In genomic region chrX:68681443-68681941, GRCh38 we compare ENCODE assay signal across 13 cellular contexts. TPM values are rescaled to one million over a fixed set of nuclear protein-coding genes. Genes with fewer than 3 reads are reported as not detected.
A peak's percentile ranks its signal among the peaks of the same experiment; 100 is the strongest.
DNase-seq lines count a peak whose midpoint lies in the region; ATAC-seq and TF ChIP-seq lines count a peak whose summit lies in the region.
"Had no signal": no experiment of that assay in that cellular context is flagged by ENCODE, and none has a peak within 500 bp of the region (broad histone marks: within the 10 kb centered on the region; RNA-seq: fewer than 3 reads in every experiment).

No MANE protein-coding gene starts in this region.

- no peak for TF ChIP-seq CTCF in HFFc6 (IDR thresholded peaks at IDR 0.05)

- ATAC-seq in activated T-helper 17 cell treated with anti-CD3 and anti-CD28 coated beads, Interleukin-2, amount 50 U/mL, for 72 hours (replicated peaks) = peak; percentile 64
- ATAC-seq in GM21825 (IDR thresholded peaks at IDR 0.05; ENCODE audit: unreplicated experiment) (no peak), HG03108 (IDR thresholded peaks at IDR 0.05; ENCODE audit: unreplicated experiment) (no peak)

- peaks cover 21% of the 10 kb centered on the region for H3K4me1 Mint-ChIP-seq in HFFc6 (ENCODE audit: low read depth)
- peaks cover 6% of the 10 kb centered on the region for H3K4me1 Mint-ChIP-seq in activated T-helper 17 cell treated with anti-CD3 and anti-CD28 coated beads, Interleukin-2, amount 50 U/mL, for 72 hours

- no peak overlapping the region for H3K27ac Mint-ChIP-seq in HFFc6
- no peak overlapping the region for H3K27ac Mint-ChIP-seq in activated T-helper 17 cell treated with anti-CD3 and anti-CD28 coated beads, Interleukin-2, amount 50 U/mL, for 72 hours
- H3K27ac Mint-ChIP-seq: mesothelial cell of epicardium; progenitor cell of endocrine pancreas; T-helper 2 cell treated with Interferon-gamma antibody and Interleukin-4, amounts not matched to agents 5 μg/mL and 100 μg/mL, for 36 hours had no signal

- no peaks in the 10 kb centered on the region for H3K9me3 Mint-ChIP-seq in HFFc6
- H3K9me3 Mint-ChIP-seq in activated T-helper 17 cell treated with anti-CD3 and anti-CD28 coated beads, Interleukin-2, amount 50 U/mL, for 72 hours = no peaks in the 10 kb centered on the region
- H3K9me3 Mint-ChIP-seq: T-helper 2 cell treated with Interferon-gamma antibody and Interleukin-4, amounts not matched to agents 5 μg/mL and 100 μg/mL, for 36 hours had no signal

- H3K27me3 Mint-ChIP-seq in HFFc6 (ENCODE audit: insufficient read depth) = no peaks in the 10 kb centered on the region; the same call in 1 of the 2 replicates
- peaks cover 5% of the 10 kb centered on the region for H3K27me3 Mint-ChIP-seq in activated T-helper 17 cell treated with anti-CD3 and anti-CD28 coated beads, Interleukin-2, amount 50 U/mL, for 72 hours

- DNase-seq in GF-D8 (lab: John Stamatoyannopoulos, UW) (peak; percentile 58), HFFc6 (peak; percentile 23), left kidney (ENCODE audit: low read depth, low spot score) (peak; percentile 18), NCI-H1417 treated with DMSO at 0.1 percent for 48 hours (lab: John Stamatoyannopoulos, UW) (no peak), NCI-H1105 treated with DMSO at 0.1 percent for 48 hours (lab: John Stamatoyannopoulos, UW) (no peak)
- DNase-seq: NCI-H2081 treated with DMSO at 0.1 percent for 48 hours; stimulated activated CD4-positive, alpha-beta T cell treated with anti-CD3 and anti-CD28 coated beads, Interleukin-2, amount 100 ng/mL, for 48 hours had no signal

- no peak overlapping the region for H3K4me3 Mint-ChIP-seq in HFFc6
- no peak overlapping the region for H3K4me3 Mint-ChIP-seq in activated T-helper 17 cell treated with anti-CD3 and anti-CD28 coated beads, Interleukin-2, amount 50 U/mL, for 72 hours
- H3K4me3 Mint-ChIP-seq: mesothelial cell of epicardium; T-helper 2 cell treated with Interferon-gamma antibody and Interleukin-4, amounts not matched to agents 5 μg/mL and 100 μg/mL, for 36 hours had no signal

- no peaks in the 10 kb centered on the region for H3K36me3 Mint-ChIP-seq in HFFc6 (ENCODE audit: low read depth)
- H3K36me3 Mint-ChIP-seq in activated T-helper 17 cell treated with anti-CD3 and anti-CD28 coated beads, Interleukin-2, amount 50 U/mL, for 72 hours (ENCODE audit: low read depth) = no peaks in the 10 kb centered on the region
- H3K36me3 Mint-ChIP-seq: mesothelial cell of epicardium had no signal

RNA-seq across cellular contexts. Expression of gene STARD8, which starts 34.0 kb away (rescaled TPM):
- total RNA-seq in HFFc6 (2021; fragmentation: NEBNext Ultra II Directional; extraction: Animal tissue kit (Norgen Biotek cat#: 25700)) = 1 to 10 TPM; 1.9 to 3.6 (median 3.0) TPM
- total RNA-seq in activated T-helper 17 cell treated with anti-CD3 and anti-CD28 coated beads, Interleukin-2, amount 50 U/mL, for 72 hours = 1 to 10 TPM in 1 of 2 donors, under 1 TPM in 1; 0.52 to 1.8 TPM

Comparison
In these comparisons a context has a peak if more than half of its experiments do, and no peak if none do; other contexts are left out.
1. DNase-seq: peak in GF-D8 (single experiment), HFFc6 (single experiment) and left kidney (single experiment); none in NCI-H1417 treated with DMSO at 0.1 percent for 48 hours (single experiment) and NCI-H1105 treated with DMSO at 0.1 percent for 48 hours (single experiment).